Comparison of ENCODE assay signal across 8 cellular contexts in the genomic region with DNA sequence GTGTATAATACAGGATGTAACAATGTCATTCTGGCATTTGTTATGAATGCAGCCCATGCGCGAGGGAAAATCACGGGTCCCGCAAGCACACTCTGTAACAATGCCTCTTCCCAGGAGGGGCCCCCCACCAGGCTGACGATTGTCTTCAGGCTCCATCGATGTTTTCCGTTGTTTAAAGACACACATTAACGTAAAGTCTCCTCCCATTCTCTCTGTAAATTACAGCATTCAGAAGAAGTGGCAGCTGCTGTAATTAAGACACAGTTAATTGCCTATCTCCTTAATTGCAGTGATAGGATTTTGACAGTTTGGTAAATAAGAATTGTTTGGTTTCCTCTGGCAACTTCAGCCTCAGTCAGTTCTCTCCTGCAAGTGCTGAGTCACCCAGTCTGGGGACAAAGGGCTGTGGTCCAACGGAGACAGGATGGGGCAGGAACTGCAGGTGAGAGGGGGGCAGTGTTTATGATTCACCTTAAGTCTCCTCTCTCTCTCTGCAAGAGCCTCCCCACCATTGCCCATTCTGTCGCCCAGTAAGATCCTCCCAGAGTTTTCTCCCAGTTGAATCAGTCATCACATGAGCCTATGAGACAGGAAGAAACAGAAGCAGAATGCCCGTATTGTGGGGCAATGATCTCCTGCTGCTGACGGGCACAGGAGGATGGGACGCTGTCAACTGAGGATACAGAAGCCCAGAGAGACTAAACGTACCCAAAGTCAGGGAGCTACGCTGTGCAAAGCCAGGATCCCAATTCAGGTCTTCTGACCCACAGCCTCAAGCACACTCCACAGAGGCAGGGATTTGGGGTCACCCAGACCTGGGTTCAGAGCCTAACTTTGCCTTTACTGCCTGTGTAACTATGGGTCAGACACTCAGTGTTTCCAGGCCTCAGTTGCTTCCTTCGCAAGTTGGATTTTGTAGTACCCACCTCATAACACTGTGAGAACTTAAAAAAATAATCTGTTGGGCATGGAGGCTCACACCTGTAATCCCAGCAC.
DNase-seq lines count a peak whose midpoint lies in the region; ATAC-seq and TF ChIP-seq lines count a peak whose summit lies in the region.

No MANE protein-coding gene starts in this region.

- POLR2A ChIA-PET in CD4-positive, alpha-beta T cell (lab: Charles Lee), result no interaction called here

- DNase-seq in CD4-positive, alpha-beta T cell, result peak in 1 of 10 experiments; percentile 15
- DNase-seq in HK-2 (ENCODE audit: unreplicated experiment) (peak; percentile 82), SJSA1 (ENCODE audit: low read depth in 1 of 2, low spot score in 2 of 2) (peak; percentile 67 to 70), glomerular visceral epithelial cell (ENCODE audit: extremely low spot score) (peak; percentile 75), tibial artery (no peak)
- DNase-seq in stimulated activated naive CD8-positive, alpha-beta T cell treated with anti-CD3 and anti-CD28 coated beads, Interleukin-15, amount 100 ng/mL, for 72 hours, result peak; percentile 13 to 44

- no peak overlapping the region for H3K27ac ChIP-seq in CD4-positive, alpha-beta T cell (ENCODE audit: low read depth, low read length)
- peak overlapping the region; percentile 84 for H3K27ac ChIP-seq in SJSA1
- H3K27ac ChIP-seq in tibial artery, result no peak overlapping the region

- peaks cover 4% of the 10 kb centered on the region for H3K27me3 Mint-ChIP-seq in CD4-positive, alpha-beta T cell
- H3K27me3 Mint-ChIP-seq in stimulated activated naive CD8-positive, alpha-beta T cell treated with anti-CD3 and anti-CD28 coated beads, Interleukin-15, amount 100 ng/mL, for 72 hours, result no peaks in the 10 kb centered on the region

- peaks cover 6% of the 10 kb centered on the region for H3K4me1 Mint-ChIP-seq in CD4-positive, alpha-beta T cell (ENCODE audit: low read depth)
- H3K4me1 Mint-ChIP-seq in stimulated activated naive CD8-positive, alpha-beta T cell treated with anti-CD3 and anti-CD28 coated beads, Interleukin-15, amount 100 ng/mL, for 72 hours, result peaks cover 9% of the 10 kb centered on the region

- intact Hi-C loops in CD4-positive, alpha-beta T cell (cut with DNase I, micrococcal nuclease), result no loop called here
- intact Hi-C loops in tibial artery (cut with DNase I; ENCODE audit: low total_unique reads), result no loop called here

- no peaks in the 10 kb centered on the region for H3K9me3 ChIP-seq in CD4-positive, alpha-beta T cell (ENCODE audit: control insufficient read depth, low read length)
- H3K9me3 ChIP-seq in SJSA1 (replicated peaks), result no peaks in the 10 kb centered on the region
- H3K9me3 ChIP-seq in tibial artery, result no peaks in the 10 kb centered on the region

- H3K36me3 ChIP-seq in SJSA1 (no peaks in the 10 kb centered on the region), tibial artery (no peaks in the 10 kb centered on the region)

- CTCF ChIA-PET in CD4-positive, alpha-beta T cell (lab: Charles Lee), result no interaction called here

- H3K27ac Mint-ChIP-seq in CD4-positive, alpha-beta T cell, result no peak overlapping the region
- H3K27ac Mint-ChIP-seq in stimulated activated naive CD8-positive, alpha-beta T cell treated with anti-CD3 and anti-CD28 coated beads, Interleukin-15, amount 100 ng/mL, for 72 hours, result peak overlapping the region; percentile 76 to 95

- H3K4me1 ChIP-seq in SJSA1 (replicated peaks) (peaks cover 15% of the 10 kb centered on the region), tibial artery (no peaks in the 10 kb centered on the region)

- peak; percentile 46 for ATAC-seq in CD4-positive, alpha-beta T cell (ENCODE audit: poor library complexity)
- peak; percentile 84 for ATAC-seq in stimulated activated naive CD8-positive, alpha-beta T cell treated with anti-CD3 and anti-CD28 coated beads, Interleukin-15, amount 100 ng/mL, for 72 hours
- no peak for ATAC-seq in HG02588 (IDR thresholded peaks at IDR 0.05; ENCODE audit: unreplicated experiment)
- ATAC-seq in GM19397 (IDR thresholded peaks at IDR 0.05; ENCODE audit: unreplicated experiment), result no peak

- no peak overlapping the region for H3K4me3 ChIP-seq in SJSA1
- no peak overlapping the region for H3K4me3 ChIP-seq in tibial artery

- no peak for TF ChIP-seq CTCF in CD4-positive, alpha-beta T cell (IDR thresholded peaks at IDR 0.05)
- no peak for TF ChIP-seq CTCF in tibial artery (IDR thresholded peaks at IDR 0.05)

- H3K27me3 ChIP-seq in CD4-positive, alpha-beta T cell (ENCODE audit: control insufficient read depth, insufficient read depth, low read length), result no peaks in the 10 kb centered on the region
- H3K27me3 ChIP-seq in SJSA1 (replicated peaks) (no peaks in the 10 kb centered on the region), tibial artery (no peaks in the 10 kb centered on the region)

- no peaks in the 10 kb centered on the region for H3K36me3 Mint-ChIP-seq in CD4-positive, alpha-beta T cell (ENCODE audit: low read depth)

- H3K4me3 Mint-ChIP-seq in CD4-positive, alpha-beta T cell, result no peak overlapping the region
- H3K4me3 Mint-ChIP-seq in stimulated activated naive CD8-positive, alpha-beta T cell treated with anti-CD3 and anti-CD28 coated beads, Interleukin-15, amount 100 ng/mL, for 72 hours, result peak overlapping the region; percentile 17 to 33

- H3K9me3 Mint-ChIP-seq in CD4-positive, alpha-beta T cell, result no peaks in the 10 kb centered on the region
- no peaks in the 10 kb centered on the region for H3K9me3 Mint-ChIP-seq in stimulated activated naive CD8-positive, alpha-beta T cell treated with anti-CD3 and anti-CD28 coated beads, Interleukin-15, amount 100 ng/mL, for 72 hours

Comparison
In these comparisons a context has a peak if more than half of its experiments do, and no peak if none do; other contexts are left out.
1. ATAC-seq: peak in CD4-positive, alpha-beta T cell (single experiment) and stimulated activated naive CD8-positive, alpha-beta T cell treated with anti-CD3 and anti-CD28 coated beads, Interleukin-15, amount 100 ng/mL, for 72 hours (single experiment); none in HG02588 (single experiment) and GM19397 (single experiment).
2. DNase-seq: peak in HK-2 (single experiment), SJSA1 (2 of 2), glomerular visceral epithelial cell (single experiment) and stimulated activated naive CD8-positive, alpha-beta T cell treated with anti-CD3 and anti-CD28 coated beads, Interleukin-15, amount 100 ng/mL, for 72 hours (2 of 2); none in tibial artery (0 of 2).